In genomic region chr7:7566651-7567611, GRCh38 we compare ENCODE assay signal across 8 cellular contexts.
DNase-seq lines count a peak whose midpoint lies in the region; ATAC-seq and TF ChIP-seq lines count a peak whose summit lies in the region.

Gene MIOS, plus strand, starts transcription at chr7:7566884. Its CDS starts 5,592 bp downstream, at chr7:7572476.

- H3K27ac Mint-ChIP-seq in nephron = peak within 1 kb of the TSS; percentile 66 to 82 (median 76)
- H3K27ac Mint-ChIP-seq in stimulated activated naive CD8-positive, alpha-beta T cell treated with anti-CD3 and anti-CD28 coated beads, Interleukin-15, Interleukin-2, amounts not matched to agents 100 ng/mL and 50 ng/mL, for 24 hours = peak within 1 kb of the TSS; percentile 83

- peaks cover 8% of the 10 kb centered on the region for H3K9me3 Mint-ChIP-seq in nephron
- no peaks in the 10 kb centered on the region for H3K9me3 Mint-ChIP-seq in stimulated activated naive CD8-positive, alpha-beta T cell treated with anti-CD3 and anti-CD28 coated beads, Interleukin-15, Interleukin-2, amounts not matched to agents 100 ng/mL and 50 ng/mL, for 24 hours

- H3K36me3 Mint-ChIP-seq in nephron (ENCODE audit: low read depth) = peaks cover 30% of the 10 kb centered on the region
- peaks cover 35% of the 10 kb centered on the region for H3K36me3 Mint-ChIP-seq in stimulated activated naive CD8-positive, alpha-beta T cell treated with anti-CD3 and anti-CD28 coated beads, Interleukin-15, Interleukin-2, amounts not matched to agents 100 ng/mL and 50 ng/mL, for 24 hours (ENCODE audit: low read depth)

- no peaks in the 10 kb centered on the region for H3K27me3 Mint-ChIP-seq in nephron (ENCODE audit: low read depth)
- H3K27me3 Mint-ChIP-seq in stimulated activated naive CD8-positive, alpha-beta T cell treated with anti-CD3 and anti-CD28 coated beads, Interleukin-15, Interleukin-2, amounts not matched to agents 100 ng/mL and 50 ng/mL, for 24 hours = no peaks in the 10 kb centered on the region

- H3K9ac ChIP-seq in HUES48 (ENCODE audit: low read depth, low read length) = peak within 1 kb of the TSS; percentile 88

- H3K9me3 ChIP-seq in HUES48 (ENCODE audit: control insufficient read depth, insufficient read depth, low read length) = no peaks in the 10 kb centered on the region

- TF ChIP-seq POLR2A in Raji (IDR thresholded peaks at IDR 0.05; ENCODE audit: insufficient read depth, low read depth, low read length) = peak; percentile 86

- peaks cover 21% of the 10 kb centered on the region for H3K4me1 ChIP-seq in HUES48 (ENCODE audit: control insufficient read depth, insufficient read depth, low read length)

- H3K4me3 Mint-ChIP-seq in nephron = peak within 1 kb of the TSS; percentile 80 to 88 (median 87)
- peak within 1 kb of the TSS; percentile 88 for H3K4me3 Mint-ChIP-seq in stimulated activated naive CD8-positive, alpha-beta T cell treated with anti-CD3 and anti-CD28 coated beads, Interleukin-15, Interleukin-2, amounts not matched to agents 100 ng/mL and 50 ng/mL, for 24 hours

- ATAC-seq in GM21423 (IDR thresholded peaks at IDR 0.05; ENCODE audit: unreplicated experiment) = peak; percentile 65

- no peaks in the 10 kb centered on the region for H3K27me3 ChIP-seq in HUES48 (ENCODE audit: control insufficient read depth, insufficient read depth, low read length)

- DNase-seq in DMS53 (lab: John Stamatoyannopoulos, UW) = peak; percentile 92
- peak; percentile 77 for DNase-seq in activated effector memory CD4-positive, alpha-beta T cell treated with Interleukin-2 at 50 U/mL for 16 hours
- peak; percentile 77 for DNase-seq in fibroblast of pulmonary artery (ENCODE audit: low read depth)

- peaks cover 25% of the 10 kb centered on the region for H3K4me1 Mint-ChIP-seq in nephron
- peaks cover 32% of the 10 kb centered on the region for H3K4me1 Mint-ChIP-seq in stimulated activated naive CD8-positive, alpha-beta T cell treated with anti-CD3 and anti-CD28 coated beads, Interleukin-15, Interleukin-2, amounts not matched to agents 100 ng/mL and 50 ng/mL, for 24 hours (ENCODE audit: low read depth)

- H3K4me3 ChIP-seq in HUES48 (ENCODE audit: low read depth, low read length) (peak within 1 kb of the TSS; percentile 98), fibroblast of pulmonary artery (replicated peaks; ENCODE audit: low read depth, low read length) (peak within 1 kb of the TSS; percentile 78)

- TF ChIP-seq CTCF in fibroblast of pulmonary artery (IDR thresholded peaks at IDR 0.05; ENCODE audit: low read length, missing control alignments) (no peak), nephron (IDR thresholded peaks at IDR 0.05; ENCODE audit: unreplicated experiment in 3 of 3) (no peak)

- H3K36me3 ChIP-seq in HUES48 (ENCODE audit: control insufficient read depth, insufficient read depth, low read length) = peaks cover 17% of the 10 kb centered on the region

- peak within 1 kb of the TSS; percentile 88 for H3K27ac ChIP-seq in HUES48 (ENCODE audit: low read depth, low read length)

Comparison
In these comparisons a context has a peak if more than half of its experiments do, and no peak if none do; other contexts are left out.
1. Peak in every context shown above with its lines: DNase-seq, ATAC-seq, H3K4me3 ChIP-seq and H3K27ac ChIP-seq.